ENCODE assay signal across 8 cellular contexts in genomic region chr5:168987540-168988300, GRCh38.
DNase-seq lines count a peak whose midpoint lies in the region; ATAC-seq and TF ChIP-seq lines count a peak whose summit lies in the region.

No MANE protein-coding gene starts in this region.

- TF ChIP-seq CTCF in astrocyte of the spinal cord (IDR thresholded peaks at IDR 0.05; ENCODE audit: low read depth, low read length) (peak; percentile 88), spleen (IDR thresholded peaks at IDR 0.05 in 8 of 11, conservative IDR thresholded peaks at IDR 0.05 in 3 of 11) (peak; percentile 43 to 86 (median 77))

- intact Hi-C loops in spleen (cut with DNase I; ENCODE audit: low total_unique reads), result loop anchor here (5.0 to 10.0 kb wide), 2 partner anchors 315 to 597 kb away; partner anchors contain the start of genes SLIT3 and SPDL1

- ATAC-seq in GM21390 (IDR thresholded peaks at IDR 0.05; ENCODE audit: unreplicated experiment) (peak; percentile 52), HG02763 (IDR thresholded peaks at IDR 0.05; ENCODE audit: unreplicated experiment) (no peak)

- DNase-seq in Caki2 (ENCODE audit: low read depth) (peak; percentile 70), MG63 (peak; percentile 65), SW 1271 (lab: John Stamatoyannopoulos, UW) (peak; percentile 33 to 62), astrocyte of the spinal cord (ENCODE audit: low read depth, low spot score) (peak; percentile 72), iPS DF 4.7 (ENCODE audit: extremely low read depth, low spot score) (peak; percentile 56), spleen (no peak)

- H3K27me3 ChIP-seq in MG63, result no peaks in the 10 kb centered on the region; the same call in 1 of the 2 replicates
- peaks cover 0 to 27% (median 0%) of the 10 kb centered on the region in 7 donors for H3K27me3 ChIP-seq in spleen (replicated peaks in 1 of 7)

- H3K4me1 ChIP-seq in spleen, result peaks cover 0 to 17% (median 6%) of the 10 kb centered on the region in 6 donors

- in situ Hi-C loops in Caki2 (cut with HindIII; ENCODE audit: low pct_unique_long_range_greater_than_20kb, low sequenced_read_pairs), result no loop called here
- in situ Hi-C loops in astrocyte of the spinal cord (cut with HindIII; ENCODE audit: low sequenced_read_pairs), result no loop called here

- TF ChIP-seq POLR2A in spleen (IDR thresholded peaks at IDR 0.05), result no peak

- 36 to 50% (median 44%) methylated on average over 11 of the region's 11 CpGs for WGBS in spleen, 5 donors

- H3K9me3 ChIP-seq in MG63 (0 out of 2 replicates have a peak, but pooled peaks cover 2% of the 10 kb centered on the region), spleen (no peaks in the 10 kb centered on the region)

- no peaks in the 10 kb centered on the region for H3K36me3 ChIP-seq in MG63
- H3K36me3 ChIP-seq in spleen, result no peaks in the 10 kb centered on the region

- no peak overlapping the region for H3K4me3 ChIP-seq in MG63
- H3K4me3 ChIP-seq in astrocyte of the spinal cord (ENCODE audit: low read depth, low read length), result no peak overlapping the region
- H3K4me3 ChIP-seq in spleen, result no peak overlapping the region

- no peak overlapping the region for H3K27ac ChIP-seq in spleen
